ENCODE assay signal across 11 cellular contexts in the genomic region with DNA sequence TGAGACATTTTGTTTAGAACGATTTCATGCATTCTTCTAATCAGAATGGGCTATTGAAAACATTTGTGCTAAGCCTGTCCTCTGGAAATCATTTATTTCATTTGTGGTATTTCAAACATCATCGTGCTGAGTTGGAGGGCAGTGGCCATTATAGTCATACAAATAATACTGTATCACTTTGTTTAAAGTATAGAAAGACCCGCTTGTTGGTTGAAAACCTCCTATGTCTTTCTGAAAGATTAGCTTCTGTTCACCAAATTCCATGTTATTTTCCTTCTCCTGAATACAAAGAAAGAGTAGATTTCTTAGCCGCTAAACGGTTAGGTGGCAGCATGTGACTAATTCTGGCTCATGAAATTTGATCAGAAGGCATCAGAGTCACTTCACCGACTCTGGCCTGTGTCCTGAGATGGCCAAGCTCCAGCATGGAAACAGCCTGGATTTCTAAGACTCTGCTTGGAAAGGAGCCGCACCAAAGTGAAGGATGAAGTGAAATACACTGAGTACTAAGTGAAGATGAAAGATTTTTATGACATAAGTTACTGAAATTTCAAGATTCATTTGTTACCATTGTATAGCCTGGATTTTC.
A peak's percentile ranks its signal among the peaks of the same experiment; 100 is the strongest.
DNase-seq lines count a peak whose midpoint lies in the region; ATAC-seq and TF ChIP-seq lines count a peak whose summit lies in the region.
"Had no signal": no experiment of that assay in that cellular context is flagged by ENCODE, and none has a peak within 500 bp of the region (broad histone marks: within the 10 kb centered on the region; RNA-seq: fewer than 3 reads in every experiment).

No MANE protein-coding gene starts in this region.

- H3K36me3 Mint-ChIP-seq in natural killer cell (no peaks in the 10 kb centered on the region), osteocyte (ENCODE audit: unreplicated experiment) (peaks cover 2% of the 10 kb centered on the region)

- CTCF ChIA-PET in PC-3 (lab: Charles Lee) = no interaction called here

- peaks cover 3% of the 10 kb centered on the region; the same call in 1 of the 2 replicates for H4K20me1 ChIP-seq in PC-3 (ENCODE audit: low read length)
- no peaks in the 10 kb centered on the region for H4K20me1 ChIP-seq in osteoblast (ENCODE audit: insufficient read depth, low read length)
- H4K20me1 ChIP-seq: BLaER1 treated with 17β-estradiol and CSF1 and Interleukin-3, amounts not matched to agents 10 nM and 100 nM had no signal

- H3K9ac ChIP-seq in PC-3 (ENCODE audit: low read length) = no peak overlapping the region
- H3K9ac ChIP-seq: BLaER1 treated with 17β-estradiol and CSF1 and Interleukin-3, amounts not matched to agents 10 nM and 100 nM had no signal

- H3K4me2 ChIP-seq in PC-3 (ENCODE audit: low read length) (peak overlapping the region; percentile 64), osteoblast (ENCODE audit: insufficient read depth, low read length) (peak overlapping the region; percentile 76)
- H3K4me2 ChIP-seq: BLaER1 treated with 17β-estradiol and CSF1 and Interleukin-3, amounts not matched to agents 10 nM and 100 nM had no signal

- intact Hi-C loops in PC-3 (cut with micrococcal nuclease) (loop anchor here (2.0 kb wide), 2 partner anchors 34 to 110 kb away; no protein-coding TSS in a partner anchor), natural killer cell (cut with micrococcal nuclease) (no loop called here)

- H3K4me3 Mint-ChIP-seq in natural killer cell (no peak overlapping the region), osteocyte (ENCODE audit: unreplicated experiment) (no peak overlapping the region)

- H2AFZ ChIP-seq in PC-3 (ENCODE audit: low read length) (0 out of 2 replicates have a peak overlapping the region, but pooled peaks have one; percentile 22), osteoblast (ENCODE audit: low read length) (peak overlapping the region; percentile 74)

- BruUV-seq in PC-3 (replicated peaks; lab: Mats Ljungman, UMichigan) = no TSS peak

- H3K79me2 ChIP-seq in PC-3 (ENCODE audit: low read length) (no peaks in the 10 kb centered on the region), osteoblast (ENCODE audit: insufficient read depth, low read length) (no peaks in the 10 kb centered on the region)

- H3K9me3 Mint-ChIP-seq in natural killer cell = no peaks in the 10 kb centered on the region
- no peaks in the 10 kb centered on the region for H3K9me3 Mint-ChIP-seq in osteocyte (ENCODE audit: unreplicated experiment)

- no peaks in the 10 kb centered on the region for H3K27me3 ChIP-seq in PC-3 (ENCODE audit: low read length)
- no peaks in the 10 kb centered on the region for H3K27me3 ChIP-seq in osteoblast (ENCODE audit: insufficient read depth, low read length)
- H3K27me3 ChIP-seq: BLaER1 treated with 17β-estradiol and CSF1 and Interleukin-3, amounts not matched to agents 10 nM and 100 nM; transverse colon had no signal

- no peaks in the 10 kb centered on the region for H3K36me3 ChIP-seq in PC-3 (ENCODE audit: low read depth, low read length)
- H3K36me3 ChIP-seq in osteoblast (ENCODE audit: insufficient read depth, low read length) = no peaks in the 10 kb centered on the region
- H3K36me3 ChIP-seq: BLaER1 treated with 17β-estradiol and CSF1 and Interleukin-3, amounts not matched to agents 10 nM and 100 nM; transverse colon had no signal

- H3K4me1 ChIP-seq in PC-3 (ENCODE audit: insufficient read depth, low read length) = peaks cover 53% of the 10 kb centered on the region
- H3K4me1 ChIP-seq in osteoblast (ENCODE audit: insufficient read depth, low read length) = peaks cover 40% of the 10 kb centered on the region
- H3K4me1 ChIP-seq: transverse colon had no signal

- H3F3A ChIP-seq in PC-3 (ENCODE audit: low read length, unreplicated experiment) = peaks cover 5% of the 10 kb centered on the region

- H3K27me3 Mint-ChIP-seq in natural killer cell (ENCODE audit: low read depth in 2 of 2) (no peaks in the 10 kb centered on the region), osteocyte (ENCODE audit: unreplicated experiment) (no peaks in the 10 kb centered on the region)

- H3K27ac Mint-ChIP-seq in natural killer cell (no peak overlapping the region), osteocyte (ENCODE audit: unreplicated experiment) (no peak overlapping the region)

- H3K9me2 ChIP-seq in PC-3 (replicated peaks; ENCODE audit: low read length) = no peaks in the 10 kb centered on the region

- DNase-seq in AG10803 (ENCODE audit: low read depth) = peak; percentile 59
- DNase-seq in PC-3 = peak; percentile 88
- DNase-seq in fibroblast of the aortic adventitia (ENCODE audit: low read depth) = peak; percentile 79
- DNase-seq in osteoblast (ENCODE audit: insufficient read length, low spot score, missing footprints) = peak; percentile 84
- DNase-seq in activated T-cell treated with anti-CD3 and anti-CD28 coated beads, Interleukin-2, amount 50 U/mL, for 1 hour = no peak
- no peak for DNase-seq in natural killer cell
- no peak for DNase-seq in GF-D8 (lab: John Stamatoyannopoulos, UW)
- no peak for DNase-seq in osteocyte (ENCODE audit: extremely low spot score, unreplicated experiment)
- DNase-seq: activated CD4-positive, alpha-beta T cell treated with anti-CD3 and anti-CD28 coated beads for 1 hour; transverse colon had no signal

- POLR2A ChIA-PET in PC-3 (lab: Charles Lee; ENCODE audit: unreplicated experiment) = interaction anchor here (1.0 kb wide), 1 partner anchor 132 kb away, joined by 4 read pairs; no protein-coding TSS in a partner anchor

- TF ChIP-seq CTCF in AG10803 (conservative IDR thresholded peaks at IDR 0.05; ENCODE audit: low read length) (no peak), PC-3 (conservative IDR thresholded peaks at IDR 0.05; ENCODE audit: low read depth, low read length) (peak; percentile 22; the same call in 1 of the 2 replicates), fibroblast of the aortic adventitia (IDR thresholded peaks at IDR 0.05; ENCODE audit: insufficient read depth, low read length) (no peak), osteoblast (IDR thresholded peaks at IDR 0.05; ENCODE audit: extremely low read depth, low read depth, low read length) (no peak), natural killer cell (IDR thresholded peaks at IDR 0.05) (no peak), osteocyte (IDR thresholded peaks at IDR 0.05) (no peak)

- H3K4me3 ChIP-seq in AG10803 (ENCODE audit: low read length) (peak overlapping the region; percentile 6; the same call in 1 of the 2 replicates), PC-3 (ENCODE audit: low read length) (peak overlapping the region; percentile 46; the same call in 1 of the 2 replicates), fibroblast of the aortic adventitia (ENCODE audit: low read depth, low read length) (no peak overlapping the region), osteoblast (ENCODE audit: insufficient read depth, low read length) (peak overlapping the region; percentile 18)
- H3K4me3 ChIP-seq: BLaER1 treated with 17β-estradiol and CSF1 and Interleukin-3, amounts not matched to agents 10 nM and 100 nM; transverse colon had no signal

- H3K9me3 ChIP-seq in PC-3 (ENCODE audit: low read length) = no peaks in the 10 kb centered on the region
- no peaks in the 10 kb centered on the region for H3K9me3 ChIP-seq in osteoblast (ENCODE audit: low read depth, low read length)
- H3K9me3 ChIP-seq: BLaER1 treated with 17β-estradiol and CSF1 and Interleukin-3, amounts not matched to agents 10 nM and 100 nM; transverse colon had no signal

- ATAC-seq in PC-3 = peak; percentile 86
- ATAC-seq in natural killer cell = no peak

- no peaks in the 10 kb centered on the region for H3K4me1 Mint-ChIP-seq in natural killer cell
- peaks cover 37% of the 10 kb centered on the region for H3K4me1 Mint-ChIP-seq in osteocyte (ENCODE audit: unreplicated experiment)

- H3K27ac ChIP-seq in PC-3 (ENCODE audit: low read length) = peak overlapping the region; percentile 49
- H3K27ac ChIP-seq in osteoblast (ENCODE audit: low read depth, low read length) = peak overlapping the region; percentile 67
- H3K27ac ChIP-seq: BLaER1 treated with 17β-estradiol and CSF1 and Interleukin-3, amounts not matched to agents 10 nM and 100 nM; transverse colon had no signal

Comparison
In these comparisons a context has a peak if more than half of its experiments do, and no peak if none do; other contexts are left out.
1. DNase-seq: peak in AG10803 (single experiment), PC-3 (single experiment), fibroblast of the aortic adventitia (single experiment) and osteoblast (single experiment); none in activated T-cell treated with anti-CD3 and anti-CD28 coated beads, Interleukin-2, amount 50 U/mL, for 1 hour (single experiment), natural killer cell (single experiment), GF-D8 (single experiment) and osteocyte (single experiment).